ENCODE assay signal across 2 cellular contexts in genomic region chr2:31945572-31945935, GRCh38.
TF ChIP-seq lines count a peak whose summit lies in the region.

No MANE protein-coding gene starts in this region.

TF ChIP-seq in HEK293, 187 proteins besides CTCF, POLR2A, EP300 and RAD21 (continued from another document):
- TF ChIP-seq, protein P1, sequence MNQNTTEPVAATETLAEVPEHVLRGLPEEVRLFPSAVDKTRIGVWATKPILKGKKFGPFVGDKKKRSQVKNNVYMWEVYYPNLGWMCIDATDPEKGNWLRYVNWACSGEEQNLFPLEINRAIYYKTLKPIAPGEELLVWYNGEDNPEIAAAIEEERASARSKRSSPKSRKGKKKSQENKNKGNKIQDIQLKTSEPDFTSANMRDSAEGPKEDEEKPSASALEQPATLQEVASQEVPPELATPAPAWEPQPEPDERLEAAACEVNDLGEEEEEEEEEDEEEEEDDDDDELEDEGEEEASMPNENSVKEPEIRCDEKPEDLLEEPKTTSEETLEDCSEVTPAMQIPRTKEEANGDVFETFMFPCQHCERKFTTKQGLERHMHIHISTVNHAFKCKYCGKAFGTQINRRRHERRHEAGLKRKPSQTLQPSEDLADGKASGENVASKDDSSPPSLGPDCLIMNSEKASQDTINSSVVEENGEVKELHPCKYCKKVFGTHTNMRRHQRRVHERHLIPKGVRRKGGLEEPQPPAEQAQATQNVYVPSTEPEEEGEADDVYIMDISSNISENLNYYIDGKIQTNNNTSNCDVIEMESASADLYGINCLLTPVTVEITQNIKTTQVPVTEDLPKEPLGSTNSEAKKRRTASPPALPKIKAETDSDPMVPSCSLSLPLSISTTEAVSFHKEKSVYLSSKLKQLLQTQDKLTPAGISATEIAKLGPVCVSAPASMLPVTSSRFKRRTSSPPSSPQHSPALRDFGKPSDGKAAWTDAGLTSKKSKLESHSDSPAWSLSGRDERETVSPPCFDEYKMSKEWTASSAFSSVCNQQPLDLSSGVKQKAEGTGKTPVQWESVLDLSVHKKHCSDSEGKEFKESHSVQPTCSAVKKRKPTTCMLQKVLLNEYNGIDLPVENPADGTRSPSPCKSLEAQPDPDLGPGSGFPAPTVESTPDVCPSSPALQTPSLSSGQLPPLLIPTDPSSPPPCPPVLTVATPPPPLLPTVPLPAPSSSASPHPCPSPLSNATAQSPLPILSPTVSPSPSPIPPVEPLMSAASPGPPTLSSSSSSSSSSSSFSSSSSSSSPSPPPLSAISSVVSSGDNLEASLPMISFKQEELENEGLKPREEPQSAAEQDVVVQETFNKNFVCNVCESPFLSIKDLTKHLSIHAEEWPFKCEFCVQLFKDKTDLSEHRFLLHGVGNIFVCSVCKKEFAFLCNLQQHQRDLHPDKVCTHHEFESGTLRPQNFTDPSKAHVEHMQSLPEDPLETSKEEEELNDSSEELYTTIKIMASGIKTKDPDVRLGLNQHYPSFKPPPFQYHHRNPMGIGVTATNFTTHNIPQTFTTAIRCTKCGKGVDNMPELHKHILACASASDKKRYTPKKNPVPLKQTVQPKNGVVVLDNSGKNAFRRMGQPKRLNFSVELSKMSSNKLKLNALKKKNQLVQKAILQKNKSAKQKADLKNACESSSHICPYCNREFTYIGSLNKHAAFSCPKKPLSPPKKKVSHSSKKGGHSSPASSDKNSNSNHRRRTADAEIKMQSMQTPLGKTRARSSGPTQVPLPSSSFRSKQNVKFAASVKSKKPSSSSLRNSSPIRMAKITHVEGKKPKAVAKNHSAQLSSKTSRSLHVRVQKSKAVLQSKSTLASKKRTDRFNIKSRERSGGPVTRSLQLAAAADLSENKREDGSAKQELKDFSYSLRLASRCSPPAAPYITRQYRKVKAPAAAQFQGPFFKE (tag by site-specific recombination; IDR thresholded peaks at IDR 0.05; ENCODE audit: borderline replicate concordance), result no peak
- TF ChIP-seq ZNF843 (tag by site-specific recombination; IDR thresholded peaks at IDR 0.05), result peak; percentile 63
- peak; percentile 48 for TF ChIP-seq OSR2 (tag by site-specific recombination; IDR thresholded peaks at IDR 0.05)
- TF ChIP-seq ZNF311 (tag by site-specific recombination; IDR thresholded peaks at IDR 0.05; ENCODE audit: borderline replicate concordance), result no peak
- 0 out of 2 replicates have a peak, but pooled peaks have one; percentile 13 for TF ChIP-seq ATF2 (tag by site-specific recombination; IDR thresholded peaks at IDR 0.05; ENCODE audit: low read depth)
- TF ChIP-seq ZNF366 (tag by site-specific recombination; conservative IDR thresholded peaks at IDR 0.05), result 0 out of 2 replicates have a peak, but pooled peaks have one; percentile 23
- TF ChIP-seq IKZF3 (tag by site-specific recombination; IDR thresholded peaks at IDR 0.05), result peak; percentile 31; the same call in 1 of the 2 replicates
- no peak for TF ChIP-seq ZIC2 (tag by site-specific recombination; IDR thresholded peaks at IDR 0.05)
- 0 out of 2 replicates have a peak, but pooled peaks have one; percentile 35 for TF ChIP-seq ZNF394 (tag by site-specific recombination; IDR thresholded peaks at IDR 0.05; ENCODE audit: borderline replicate concordance)
- TF ChIP-seq ZNF501 (tag by site-specific recombination; IDR thresholded peaks at IDR 0.05), result no peak
- no peak for TF ChIP-seq YY1 (tag by site-specific recombination; IDR thresholded peaks at IDR 0.05)
- 0 out of 2 replicates have a peak, but pooled peaks have one; percentile 40 for TF ChIP-seq ZEB2 (tag by site-specific recombination; IDR thresholded peaks at IDR 0.05)
- no peak for TF ChIP-seq ZNF174 (tag by site-specific recombination; IDR thresholded peaks at IDR 0.05)
- TF ChIP-seq, protein P2, sequence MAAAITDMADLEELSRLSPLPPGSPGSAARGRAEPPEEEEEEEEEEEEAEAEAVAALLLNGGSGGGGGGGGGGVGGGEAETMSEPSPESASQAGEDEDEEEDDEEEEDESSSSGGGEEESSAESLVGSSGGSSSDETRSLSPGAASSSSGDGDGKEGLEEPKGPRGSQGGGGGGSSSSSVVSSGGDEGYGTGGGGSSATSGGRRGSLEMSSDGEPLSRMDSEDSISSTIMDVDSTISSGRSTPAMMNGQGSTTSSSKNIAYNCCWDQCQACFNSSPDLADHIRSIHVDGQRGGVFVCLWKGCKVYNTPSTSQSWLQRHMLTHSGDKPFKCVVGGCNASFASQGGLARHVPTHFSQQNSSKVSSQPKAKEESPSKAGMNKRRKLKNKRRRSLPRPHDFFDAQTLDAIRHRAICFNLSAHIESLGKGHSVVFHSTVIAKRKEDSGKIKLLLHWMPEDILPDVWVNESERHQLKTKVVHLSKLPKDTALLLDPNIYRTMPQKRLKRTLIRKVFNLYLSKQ (tag by site-specific recombination; IDR thresholded peaks at IDR 0.05; ENCODE audit: borderline replicate concordance), result no peak
- TF ChIP-seq, protein P3, sequence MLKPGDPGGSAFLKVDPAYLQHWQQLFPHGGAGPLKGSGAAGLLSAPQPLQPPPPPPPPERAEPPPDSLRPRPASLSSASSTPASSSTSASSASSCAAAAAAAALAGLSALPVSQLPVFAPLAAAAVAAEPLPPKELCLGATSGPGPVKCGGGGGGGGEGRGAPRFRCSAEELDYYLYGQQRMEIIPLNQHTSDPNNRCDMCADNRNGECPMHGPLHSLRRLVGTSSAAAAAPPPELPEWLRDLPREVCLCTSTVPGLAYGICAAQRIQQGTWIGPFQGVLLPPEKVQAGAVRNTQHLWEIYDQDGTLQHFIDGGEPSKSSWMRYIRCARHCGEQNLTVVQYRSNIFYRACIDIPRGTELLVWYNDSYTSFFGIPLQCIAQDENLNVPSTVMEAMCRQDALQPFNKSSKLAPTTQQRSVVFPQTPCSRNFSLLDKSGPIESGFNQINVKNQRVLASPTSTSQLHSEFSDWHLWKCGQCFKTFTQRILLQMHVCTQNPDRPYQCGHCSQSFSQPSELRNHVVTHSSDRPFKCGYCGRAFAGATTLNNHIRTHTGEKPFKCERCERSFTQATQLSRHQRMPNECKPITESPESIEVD (tag by site-specific recombination; IDR thresholded peaks at IDR 0.05), result peak; percentile 82
- TF ChIP-seq ZNF629 (tag by site-specific recombination; IDR thresholded peaks at IDR 0.05), result peak; percentile 54; the same call in 1 of the 2 replicates

TF ChIP-seq in K562, 482 proteins besides CTCF, POLR2A, EP300 and RAD21 (continued from another document and continues in another):
- TF ChIP-seq MNT (conservative IDR thresholded peaks at IDR 0.05), result 0 out of 4 replicates have a peak, but pooled peaks of 1 of the 2 experiments have one; percentile 25
- TF ChIP-seq, protein P4, sequence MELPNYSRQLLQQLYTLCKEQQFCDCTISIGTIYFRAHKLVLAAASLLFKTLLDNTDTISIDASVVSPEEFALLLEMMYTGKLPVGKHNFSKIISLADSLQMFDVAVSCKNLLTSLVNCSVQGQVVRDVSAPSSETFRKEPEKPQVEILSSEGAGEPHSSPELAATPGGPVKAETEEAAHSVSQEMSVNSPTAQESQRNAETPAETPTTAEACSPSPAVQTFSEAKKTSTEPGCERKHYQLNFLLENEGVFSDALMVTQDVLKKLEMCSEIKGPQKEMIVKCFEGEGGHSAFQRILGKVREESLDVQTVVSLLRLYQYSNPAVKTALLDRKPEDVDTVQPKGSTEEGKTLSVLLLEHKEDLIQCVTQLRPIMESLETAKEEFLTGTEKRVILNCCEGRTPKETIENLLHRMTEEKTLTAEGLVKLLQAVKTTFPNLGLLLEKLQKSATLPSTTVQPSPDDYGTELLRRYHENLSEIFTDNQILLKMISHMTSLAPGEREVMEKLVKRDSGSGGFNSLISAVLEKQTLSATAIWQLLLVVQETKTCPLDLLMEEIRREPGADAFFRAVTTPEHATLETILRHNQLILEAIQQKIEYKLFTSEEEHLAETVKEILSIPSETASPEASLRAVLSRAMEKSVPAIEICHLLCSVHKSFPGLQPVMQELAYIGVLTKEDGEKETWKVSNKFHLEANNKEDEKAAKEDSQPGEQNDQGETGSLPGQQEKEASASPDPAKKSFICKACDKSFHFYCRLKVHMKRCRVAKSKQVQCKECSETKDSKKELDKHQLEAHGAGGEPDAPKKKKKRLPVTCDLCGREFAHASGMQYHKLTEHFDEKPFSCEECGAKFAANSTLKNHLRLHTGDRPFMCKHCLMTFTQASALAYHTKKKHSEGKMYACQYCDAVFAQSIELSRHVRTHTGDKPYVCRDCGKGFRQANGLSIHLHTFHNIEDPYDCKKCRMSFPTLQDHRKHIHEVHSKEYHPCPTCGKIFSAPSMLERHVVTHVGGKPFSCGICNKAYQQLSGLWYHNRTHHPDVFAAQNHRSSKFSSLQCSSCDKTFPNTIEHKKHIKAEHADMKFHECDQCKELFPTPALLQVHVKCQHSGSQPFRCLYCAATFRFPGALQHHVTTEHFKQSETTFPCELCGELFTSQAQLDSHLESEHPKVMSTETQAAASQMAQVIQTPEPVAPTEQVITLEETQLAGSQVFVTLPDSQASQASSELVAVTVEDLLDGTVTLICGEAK (IDR thresholded peaks at IDR 0.05), result no peak
- TF ChIP-seq, protein P4 (CRISPR knock-in tag; IDR thresholded peaks at IDR 0.05), result no peak
- peak; percentile 49; the same call in 1 of the 2 replicates for TF ChIP-seq CTBP1 (IDR thresholded peaks at IDR 0.05; ENCODE audit: borderline replicate concordance)
- TF ChIP-seq RBM25 (IDR thresholded peaks at IDR 0.05; ENCODE audit: low read depth, low read length, severe bottlenecking), result no peak
- no peak for TF ChIP-seq RUNX1 (IDR thresholded peaks at IDR 0.05; ENCODE audit: low read depth)
- TF ChIP-seq MAZ (CRISPR knock-in tag; conservative IDR thresholded peaks at IDR 0.05 in 1 of 2, IDR thresholded peaks at IDR 0.05 in 1 of 2), result no peak
- no peak for TF ChIP-seq SMAD2 (IDR thresholded peaks at IDR 0.05; ENCODE audit: low read depth, low read length)
- no peak for TF ChIP-seq XRCC3 (IDR thresholded peaks at IDR 0.05)
- no peak for TF ChIP-seq SP1 (CRISPR knock-in tag; IDR thresholded peaks at IDR 0.05)
- TF ChIP-seq NBN (IDR thresholded peaks at IDR 0.05; ENCODE audit: low read depth), result no peak
- no peak for TF ChIP-seq ZNF431 (CRISPR knock-in tag; IDR thresholded peaks at IDR 0.05)
- TF ChIP-seq, protein P5, sequence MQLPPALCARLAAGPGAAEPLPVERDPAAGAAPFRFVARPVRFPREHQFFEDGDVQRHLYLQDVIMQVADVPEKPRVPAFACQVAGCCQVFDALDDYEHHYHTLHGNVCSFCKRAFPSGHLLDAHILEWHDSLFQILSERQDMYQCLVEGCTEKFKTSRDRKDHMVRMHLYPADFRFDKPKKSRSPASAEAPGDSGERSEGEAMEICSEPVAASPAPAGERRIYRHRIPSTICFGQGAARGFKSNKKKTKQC (CRISPR knock-in tag; IDR thresholded peaks at IDR 0.05), result no peak
- no peak for TF ChIP-seq RAD51 (IDR thresholded peaks at IDR 0.05; ENCODE audit: borderline replicate concordance, low read depth)
- TF ChIP-seq NONO (IDR thresholded peaks at IDR 0.05; ENCODE audit: low read depth in 2 of 2, low read length in 1 of 2), result no peak
- TF ChIP-seq, protein P6, sequence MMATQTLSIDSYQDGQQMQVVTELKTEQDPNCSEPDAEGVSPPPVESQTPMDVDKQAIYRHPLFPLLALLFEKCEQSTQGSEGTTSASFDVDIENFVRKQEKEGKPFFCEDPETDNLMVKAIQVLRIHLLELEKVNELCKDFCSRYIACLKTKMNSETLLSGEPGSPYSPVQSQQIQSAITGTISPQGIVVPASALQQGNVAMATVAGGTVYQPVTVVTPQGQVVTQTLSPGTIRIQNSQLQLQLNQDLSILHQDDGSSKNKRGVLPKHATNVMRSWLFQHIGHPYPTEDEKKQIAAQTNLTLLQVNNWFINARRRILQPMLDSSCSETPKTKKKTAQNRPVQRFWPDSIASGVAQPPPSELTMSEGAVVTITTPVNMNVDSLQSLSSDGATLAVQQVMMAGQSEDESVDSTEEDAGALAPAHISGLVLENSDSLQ (IDR thresholded peaks at IDR 0.05), result no peak; the same call in 1 of the 2 replicates
- 0 out of 4 replicates have a peak, but pooled peaks of 1 of the 2 experiments have one; percentile 11 for TF ChIP-seq KDM1A (IDR thresholded peaks at IDR 0.05)
- TF ChIP-seq JUNB (CRISPR knock-in tag; conservative IDR thresholded peaks at IDR 0.05), result no peak
- TF ChIP-seq ARID3A (IDR thresholded peaks at IDR 0.05; ENCODE audit: borderline replicate concordance, low read depth, low read length), result 0 out of 2 replicates have a peak, but pooled peaks have one; percentile 38
